Comparison of ENCODE assay signal across 7 cellular contexts in genomic region chr4:94621491-94622080, GRCh38.
A peak's percentile ranks its signal among the peaks of the same experiment; 100 is the strongest.
DNase-seq lines count a peak whose midpoint lies in the region; ATAC-seq and TF ChIP-seq lines count a peak whose summit lies in the region.

No MANE protein-coding gene starts in this region.

- DNase-seq in Calu3 (peak; percentile 27), SKM-1 (lab: John Stamatoyannopoulos, UW; ENCODE audit: unreplicated experiment) (peak; percentile 34), fibroblast of the conjunctiva (ENCODE audit: low read depth) (peak; percentile 39), sigmoid colon (no peak)
- DNase-seq in activated T-cell treated with anti-CD3 and anti-CD28 coated beads, Interleukin-2, amount 50 U/mL, for 1 hour = no peak

- H3K4me1 Mint-ChIP-seq in Calu3 (ENCODE audit: low read depth, unreplicated experiment) = peaks cover 8% of the 10 kb centered on the region

- peaks cover 14% of the 10 kb centered on the region for H3K36me3 Mint-ChIP-seq in Calu3 (ENCODE audit: insufficient read depth, unreplicated experiment)

- intact Hi-C loops in Calu3 (cut with micrococcal nuclease; ENCODE audit: unreplicated experiment) (loop anchor here (1.0 to 5.0 kb wide), 2 partner anchors 111 to 476 kb away; no protein-coding TSS in a partner anchor), sigmoid colon (cut with DNase I) (no loop called here)

- TF ChIP-seq CTCF in Calu3 (IDR thresholded peaks at IDR 0.05; ENCODE audit: unreplicated experiment) (peak; percentile 35), sigmoid colon (IDR thresholded peaks at IDR 0.05) (peak; percentile 28 to 79 (median 57))

- 35 to 36% methylated on average over 6 of the region's 6 CpGs for WGBS in sigmoid colon, 2 donors

- H3K27ac Mint-ChIP-seq in Calu3 (ENCODE audit: unreplicated experiment) = no peak overlapping the region

- no peaks in the 10 kb centered on the region for H3K27me3 Mint-ChIP-seq in Calu3 (ENCODE audit: unreplicated experiment)

- H3K27me3 ChIP-seq in sigmoid colon = no peaks in the 10 kb centered on the region

- H3K4me3 ChIP-seq in sigmoid colon = no peak overlapping the region

- H3K4me3 Mint-ChIP-seq in Calu3 (ENCODE audit: low read depth, unreplicated experiment) = no peak overlapping the region

- no peak for TF ChIP-seq POLR2A in sigmoid colon (IDR thresholded peaks at IDR 0.05)

- TF ChIP-seq EP300 in sigmoid colon (IDR thresholded peaks at IDR 0.05) = no peak

- H3K9me3 Mint-ChIP-seq in Calu3 (ENCODE audit: low read depth, unreplicated experiment) = no peaks in the 10 kb centered on the region

- no TSS peak for BruUV-seq in Calu3 (replicated peaks; lab: Mats Ljungman, UMichigan)

- H3K9me3 ChIP-seq in sigmoid colon = no peaks in the 10 kb centered on the region

- ATAC-seq in GM18511 (IDR thresholded peaks at IDR 0.05; ENCODE audit: unreplicated experiment) = peak; percentile 75
- peak; percentile 52 for ATAC-seq in HG03469 (IDR thresholded peaks at IDR 0.05; ENCODE audit: unreplicated experiment)

- CTCF ChIA-PET in Calu3 (lab: Charles Lee) = interaction anchor here (1.8 kb wide), 1 partner anchor 110 kb away, joined by 11 read pairs; no protein-coding TSS in a partner anchor

- H3K36me3 ChIP-seq in sigmoid colon = peaks cover 0 to 43% (median 8%) of the 10 kb centered on the region in 4 donors

- peaks cover 0 to 19% (median 15%) of the 10 kb centered on the region in 4 donors for H3K4me1 ChIP-seq in sigmoid colon

- H3K27ac ChIP-seq in sigmoid colon = no peak overlapping the region

Comparison
In these comparisons a context has a peak if more than half of its experiments do, and no peak if none do; other contexts are left out.
1. DNase-seq: peak in Calu3 (single experiment), SKM-1 (single experiment) and fibroblast of the conjunctiva (single experiment); none in sigmoid colon (single experiment) and activated T-cell treated with anti-CD3 and anti-CD28 coated beads, Interleukin-2, amount 50 U/mL, for 1 hour (single experiment).